Comparison of ENCODE assay signal across 9 cellular contexts in genomic region chr6:41027251-41027650, GRCh38. TPM values are rescaled to one million over a fixed set of nuclear protein-coding genes. Genes with fewer than 3 reads are reported as not detected.
A peak's percentile ranks its signal among the peaks of the same experiment; 100 is the strongest.
DNase-seq lines count a peak whose midpoint lies in the region; ATAC-seq, FAIRE-seq and TF ChIP-seq lines count a peak whose summit lies in the region.
"Had no signal": no experiment of that assay in that cellular context is flagged by ENCODE, and none has a peak within 500 bp of the region (broad histone marks: within the 10 kb centered on the region; RNA-seq: fewer than 3 reads in every experiment).

No MANE protein-coding gene starts in this region.

- no peak for TF ChIP-seq EP300 in H1 (IDR thresholded peaks at IDR 0.05; ENCODE audit: borderline replicate concordance in 1 of 2, low read depth in 2 of 2, low read length in 2 of 2)

- FAIRE-seq in H1 (lab: Jason Lieb, UNC): no peak
- no peak for FAIRE-seq in pancreas (lab: Jason Lieb, UNC)

- ATAC-seq in DND-41 (ENCODE audit: insufficient read depth, low read depth) (peak; percentile 22), pancreas (no peak), HG02623 (IDR thresholded peaks at IDR 0.05; ENCODE audit: unreplicated experiment) (no peak)

- H3K27me3 ChIP-seq in DND-41 (ENCODE audit: insufficient read depth, low read length, poor library complexity) (no peaks in the 10 kb centered on the region), H1 (replicated peaks in 1 of 4; ENCODE audit: control insufficient read depth in 3 of 4, extremely low read depth in 1 of 4, insufficient read depth in 3 of 4, low read length in 3 of 4) (no peaks in the 10 kb centered on the region; a peak in 1 of 7 replicates), pancreas (no peaks in the 10 kb centered on the region)

- H3K27ac ChIP-seq in DND-41 (ENCODE audit: low read length): peak overlapping the region; percentile 98
- no peak overlapping the region for H3K27ac ChIP-seq in H1 (ENCODE audit: low read depth, low read length)
- peak overlapping the region; percentile 83 to 91 (median 86) for H3K27ac ChIP-seq in pancreas

- peak overlapping the region; percentile 98 for H3K9ac ChIP-seq in DND-41 (ENCODE audit: low read depth, low read length)
- peak overlapping the region in 3 of 4 experiments; percentile 16 to 40 (median 34); a peak in 3 of 7 replicates for H3K9ac ChIP-seq in H1 (replicated peaks in 1 of 4; ENCODE audit: extremely low read depth in 1 of 4, low read depth in 3 of 4, low read length in 3 of 4)

- peak overlapping the region; percentile 81; the same call in 1 of the 2 replicates for H3K18ac ChIP-seq in H1 (ENCODE audit: extremely low read depth, low read length)

- peaks cover 7% of the 10 kb centered on the region for H3K23me2 ChIP-seq in H1 (ENCODE audit: low read depth, low read length)

- no peak overlapping the region for H2AK5ac ChIP-seq in H1 (ENCODE audit: low read depth, low read length)

- H3K56ac ChIP-seq in H1 (replicated peaks; ENCODE audit: insufficient read length, low read depth, low read length): no peak overlapping the region

- H3K79me1 ChIP-seq in H1 (ENCODE audit: low read depth, low read length): no peaks in the 10 kb centered on the region

- H3K4me1 ChIP-seq in DND-41 (ENCODE audit: insufficient read depth, low read length) (peaks cover 39% of the 10 kb centered on the region), H1 (replicated peaks in 1 of 4; ENCODE audit: control insufficient read depth in 3 of 4, insufficient read depth in 4 of 4, low read length in 3 of 4) (peaks cover 0 to 11% (median 3%) of the 10 kb centered on the region in 4 experiments; a peak in 5 of 7 replicates), pancreas (peaks cover 5 to 28% (median 6%) of the 10 kb centered on the region in 3 donors)

- no peak overlapping the region for H3K23ac ChIP-seq in H1 (ENCODE audit: insufficient read length)

- no peak overlapping the region for H4K5ac ChIP-seq in H1 (ENCODE audit: insufficient read length, low read depth, low read length)

- H3K9me3 ChIP-seq in DND-41 (ENCODE audit: insufficient read depth, low read length, severe bottlenecking): no peaks in the 10 kb centered on the region
- H3K9me3 ChIP-seq in H1 (ENCODE audit: insufficient read depth in 2 of 2, low read depth in 1 of 2, low read length in 1 of 2): no peaks in the 10 kb centered on the region
- H3K9me3 ChIP-seq in pancreas: no peaks in the 10 kb centered on the region

- H4K8ac ChIP-seq in H1 (ENCODE audit: extremely low read depth, insufficient read depth, low read length): no peak overlapping the region

- H4K91ac ChIP-seq in H1 (replicated peaks; ENCODE audit: insufficient read length, low read length): peak overlapping the region; percentile 29

- H3K4me2 ChIP-seq in DND-41 (ENCODE audit: insufficient read depth, low read length) (peak overlapping the region; percentile 74), H1 (ENCODE audit: insufficient read depth in 1 of 2, low read depth in 2 of 2, low read length in 2 of 2) (peak overlapping the region; percentile 29 to 88)

- H2BK12ac ChIP-seq in H1 (ENCODE audit: low read depth, low read length): no peak overlapping the region

- 25% methylated on average over 5 of the region's 5 CpGs; no CpG with 5 or more reads in 1 of the 2 experiments for WGBS in H1 (ENCODE audit: extremely low coverage in 1 of 2, insufficient coverage in 1 of 2, insufficient read length in 1 of 2, insufficient replicate concordance in 2 of 2, low coverage in 1 of 2, low lambda C conversion rate in 2 of 2, missing lambda C conversion rate in 1 of 2), 2 experiments
- 8 to 16% methylated on average over 5 of the region's 5 CpGs for whole genome bisulfite sequencing in pancreas, 2 donors

- no peak overlapping the region for H3K14ac ChIP-seq in H1 (ENCODE audit: insufficient read length)

- no peak overlapping the region for H3K4ac ChIP-seq in H1 (replicated peaks; ENCODE audit: insufficient read length, low read depth, low read length)

- TF ChIP-seq CTCF in DND-41 (IDR thresholded peaks at IDR 0.05; ENCODE audit: borderline replicate concordance, extremely low read depth, low read length, poor library complexity, severe bottlenecking) (no peak), H1 (IDR thresholded peaks at IDR 0.05; ENCODE audit: control extremely low read depth in 1 of 3, insufficient read depth in 1 of 3, low read depth in 1 of 3, low read length in 3 of 3) (no peak), pancreas (IDR thresholded peaks at IDR 0.05) (no peak)

- TF ChIP-seq RAD21 in H1 (IDR thresholded peaks at IDR 0.05 in 1 of 2, conservative IDR thresholded peaks at IDR 0.05 in 1 of 2; ENCODE audit: low read depth in 2 of 2, low read length in 2 of 2): no peak

- peaks cover 6% of the 10 kb centered on the region; the same call in 1 of the 2 replicates for H3K36me3 ChIP-seq in DND-41 (ENCODE audit: insufficient read depth, low read length)
- no peaks in the 10 kb centered on the region for H3K36me3 ChIP-seq in H1 (ENCODE audit: control insufficient read depth in 2 of 4, insufficient read depth in 4 of 4, low read length in 3 of 4)
- no peaks in the 10 kb centered on the region for H3K36me3 ChIP-seq in pancreas

- CTCF ChIA-PET in H1 (lab: Charles Lee; ENCODE audit: partially characterized antibody): interaction anchor here (0.6 to 11.8 kb wide), 45 partner anchors 9 to 428 kb away, joined by 3 to 199 read pairs (median 5); partner anchors contain the start of genes APOBEC2, TSPO2 and UNC5CL

- no peak overlapping the region for H2BK120ac ChIP-seq in H1 (replicated peaks; ENCODE audit: low read depth, low read length)

- H3K79me2 ChIP-seq in DND-41 (ENCODE audit: insufficient read depth, low read length) (peaks cover 22% of the 10 kb centered on the region), H1 (ENCODE audit: control insufficient read depth in 1 of 2, insufficient read depth in 2 of 2, low read length in 2 of 2) (no peaks in the 10 kb centered on the region)

- H4K20me1 ChIP-seq in DND-41 (ENCODE audit: insufficient read depth, low read length) (no peaks in the 10 kb centered on the region), H1 (replicated peaks in 1 of 2; ENCODE audit: control insufficient read depth in 1 of 2, insufficient read depth in 2 of 2, low read length in 2 of 2) (no peaks in the 10 kb centered on the region)

- peak overlapping the region; percentile 81 for H2AFZ ChIP-seq in DND-41 (ENCODE audit: low read depth, low read length)
- H2AFZ ChIP-seq in H1 (ENCODE audit: low read length): peak overlapping the region; percentile 77

- H3K4me3 ChIP-seq in DND-41 (ENCODE audit: low read depth in 1 of 2, low read length in 2 of 2) (peak overlapping the region; percentile 30 to 65; a peak in 3 of 4 replicates), H1 (ENCODE audit: extremely low read depth in 1 of 4, insufficient read depth in 2 of 4, low read depth in 3 of 4, low read length in 4 of 4) (peak overlapping the region; percentile 30 to 68 (median 57)), pancreas (peak overlapping the region; percentile 3 to 51 (median 40))

- H2BK20ac ChIP-seq in H1 (ENCODE audit: low read length): no peak overlapping the region

- POLR2A ChIA-PET in H1 (lab: Charles Lee; ENCODE audit: partially characterized antibody): interaction anchor here (0.6 to 2.0 kb wide), 15 partner anchors 9 to 1645 kb away, joined by 3 to 9 read pairs (median 4); partner anchors contain the start of genes NFYA, OARD1 and UNC5CL

- DNase-seq in DND-41: peak; percentile 58
- peak; percentile 8 for DNase-seq in NAMALWA (ENCODE audit: low spot score)
- DNase-seq in H1 (ENCODE audit: low read depth in 1 of 2, low spot score in 2 of 2): no peak
- no peak for DNase-seq in pancreas
- DNase-seq in inferior parietal cortex (ENCODE audit: extremely low spot score): no peak
- no peak for DNase-seq in NCI-H226
- DNase-seq in GDM1 (lab: John Stamatoyannopoulos, UW): no peak

- peak overlapping the region; percentile 66; the same call in 1 of the 2 replicates for H2BK5ac ChIP-seq in H1 (ENCODE audit: low read depth, low read length)

- intact Hi-C loops in pancreas (cut with DNase I): loop anchor here in 2 of 3 donors (10.0 kb wide), 1 partner anchor 132 kb away; no protein-coding TSS in a partner anchor

- peak overlapping the region; percentile 32; the same call in 1 of the 2 replicates for H2BK15ac ChIP-seq in H1 (ENCODE audit: low read length)

- TF ChIP-seq POLR2A in H1 (IDR thresholded peaks at IDR 0.05; ENCODE audit: control extremely low read depth in 1 of 2, low read depth in 2 of 2, low read length in 2 of 2): no peak

RNA-seq across cellular contexts. Expression of gene UNC5CL, which starts 11.8 kb away (rescaled TPM):
- total RNA-seq in H1 (2021; fragmentation: NEBNext Ultra II Directional; extraction: Animal tissue kit (Norgen Biotek cat#: 25700)): 1.3 and 1.4 TPM in 2 replicates
- polyA plus RNA-seq in H1 (2011; rRNA removed): 1.7 and 2.3 TPM in 2 replicates
- 2.7 TPM for polyA plus RNA-seq in H1 (2011; cell fraction: cytosol; rRNA removed)
- polyA plus RNA-seq in H1 (2011; cell fraction: nucleus; rRNA removed): 9.9 TPM
- polyA plus RNA-seq in H1 (2012, experiment 1 of 2): 1.8 to 2.6 TPM (median 2.4 TPM) in 4 replicates
- polyA plus RNA-seq in H1 (2012, experiment 2 of 2): 0.72 TPM
- 1.0 TPM for polyA plus RNA-seq in H1 (2013, experiment 1 of 2)
- polyA plus RNA-seq in H1 (2013, experiment 2 of 2): 0.72 TPM
- 0.34 and 1.1 TPM in 2 replicates for polyA minus RNA-seq in H1 (2011; rRNA and poly(A)+ RNA removed)
- polyA minus RNA-seq in H1 (2011; cell fraction: cytosol; rRNA and poly(A)+ RNA removed): 0.95 TPM
- 3.7 TPM for polyA minus RNA-seq in H1 (2011; cell fraction: nucleus; rRNA and poly(A)+ RNA removed)
- total RNA-seq in pancreas: 10 to 100 TPM in 5 of 6 donors, 1 to 10 TPM in 1; 7.2 to 37.6 (median 12.0) TPM
- polyA plus RNA-seq in pancreas: 10 to 100 TPM; 37.0 to 40.6 TPM

RNA-seq across cellular contexts. Expression of gene TSPO2, which starts 15.0 kb away (rescaled TPM):
- total RNA-seq in H1 (2021; fragmentation: NEBNext Ultra II Directional; extraction: Animal tissue kit (Norgen Biotek cat#: 25700)): not detected in 2 replicates
- polyA plus RNA-seq in H1 (2011; rRNA removed) (not detected in 2 replicates), pancreas (under 1 TPM; 0.12 to 0.42 TPM)
- polyA plus RNA-seq in H1 (2011; cell fraction: cytosol; rRNA removed): not detected
- not detected for polyA plus RNA-seq in H1 (2011; cell fraction: nucleus; rRNA removed)
- polyA plus RNA-seq in H1 (2012, experiment 1 of 2): 0.31 TPM in 1 of 4 replicates, not detected in the others
- not detected for polyA plus RNA-seq in H1 (2012, experiment 2 of 2)
- not detected for polyA plus RNA-seq in H1 (2013, experiment 1 of 2)
- not detected for polyA plus RNA-seq in H1 (2013, experiment 2 of 2)
- polyA minus RNA-seq in H1 (2011; rRNA and poly(A)+ RNA removed): not detected in 2 replicates
- polyA minus RNA-seq in H1 (2011; cell fraction: cytosol; rRNA and poly(A)+ RNA removed): not detected
- not detected for polyA minus RNA-seq in H1 (2011; cell fraction: nucleus; rRNA and poly(A)+ RNA removed)
- total RNA-seq in pancreas: under 1 TPM in 1 of 6 donors, not detected in 5; 0.28 TPM
- total RNA-seq: lung microvascular endothelial cell had no signal

RNA-seq across cellular contexts. Expression of gene APOBEC2, which starts 25.8 kb away (rescaled TPM):
- total RNA-seq in H1 (2021; fragmentation: NEBNext Ultra II Directional; extraction: Animal tissue kit (Norgen Biotek cat#: 25700)): not detected in 2 replicates
- polyA plus RNA-seq in H1 (2011; rRNA removed): not detected in 2 replicates
- not detected for polyA plus RNA-seq in H1 (2011; cell fraction: cytosol; rRNA removed)
- not detected for polyA plus RNA-seq in H1 (2011; cell fraction: nucleus; rRNA removed)
- 0.21 to 0.53 TPM (median 0.42 TPM) in 3 of 4 replicates, not detected in the other for polyA plus RNA-seq in H1 (2012, experiment 1 of 2)
- not detected for polyA plus RNA-seq in H1 (2012, experiment 2 of 2)
- not detected for polyA plus RNA-seq in H1 (2013, experiment 1 of 2)
- not detected for polyA plus RNA-seq in H1 (2013, experiment 2 of 2)
- polyA minus RNA-seq in H1 (2011; rRNA and poly(A)+ RNA removed): not detected in 2 replicates
- not detected for polyA minus RNA-seq in H1 (2011; cell fraction: cytosol; rRNA and poly(A)+ RNA removed)
- not detected for polyA minus RNA-seq in H1 (2011; cell fraction: nucleus; rRNA and poly(A)+ RNA removed)
- 10 to 100 TPM in 1 of 6 donors, 1 to 10 TPM in 5; 2.7 to 13.2 (median 8.6) TPM for total RNA-seq in pancreas
- polyA plus RNA-seq in pancreas: 10 to 100 TPM in 1 of 2 donors, 1 to 10 TPM in 1; 6.6 to 29.6 TPM
- total RNA-seq: lung microvascular endothelial cell had no signal

RNA-seq across cellular contexts. Expression of gene OARD1, which starts 44.9 kb away (rescaled TPM):
- total RNA-seq in H1 (2021; fragmentation: NEBNext Ultra II Directional; extraction: Animal tissue kit (Norgen Biotek cat#: 25700)): 35.1 and 35.8 TPM in 2 replicates
- polyA plus RNA-seq in H1 (2011; rRNA removed) (10.0 and 16.8 TPM in 2 replicates), pancreas (10 to 100 TPM; 21.1 to 30.9 TPM)
- 23.6 TPM for polyA plus RNA-seq in H1 (2011; cell fraction: cytosol; rRNA removed)
- polyA plus RNA-seq in H1 (2011; cell fraction: nucleus; rRNA removed): 17.7 TPM
- polyA plus RNA-seq in H1 (2012, experiment 1 of 2): 39.9 to 57.0 TPM (median 45.3 TPM) in 4 replicates
- polyA plus RNA-seq in H1 (2012, experiment 2 of 2): 14.5 TPM
- 39.3 TPM for polyA plus RNA-seq in H1 (2013, experiment 1 of 2)
- 38.0 TPM for polyA plus RNA-seq in H1 (2013, experiment 2 of 2)
- 12.1 and 14.3 TPM in 2 replicates for polyA minus RNA-seq in H1 (2011; rRNA and poly(A)+ RNA removed)
- polyA minus RNA-seq in H1 (2011; cell fraction: cytosol; rRNA and poly(A)+ RNA removed): 6.8 TPM
- 31.0 TPM for polyA minus RNA-seq in H1 (2011; cell fraction: nucleus; rRNA and poly(A)+ RNA removed)
- 10 to 100 TPM; 16.0 to 26.9 (median 20.6) TPM for total RNA-seq in pancreas

RNA-seq across cellular contexts. Expression of gene NFYA, which starts 45.5 kb away (rescaled TPM):
- 33.7 and 35.5 TPM in 2 replicates for total RNA-seq in H1 (2021; fragmentation: NEBNext Ultra II Directional; extraction: Animal tissue kit (Norgen Biotek cat#: 25700))
- polyA plus RNA-seq in H1 (2011; rRNA removed) (19.7 and 19.8 TPM in 2 replicates), pancreas (10 to 100 TPM in 1 of 2 donors, 1 to 10 TPM in 1; 5.4 to 10.6 TPM)
- polyA plus RNA-seq in H1 (2011; cell fraction: cytosol; rRNA removed): 16.0 TPM
- 31.4 TPM for polyA plus RNA-seq in H1 (2011; cell fraction: nucleus; rRNA removed)
- polyA plus RNA-seq in H1 (2012, experiment 1 of 2): 28.7 to 39.9 TPM (median 32.2 TPM) in 4 replicates
- 2.5 TPM for polyA plus RNA-seq in H1 (2012, experiment 2 of 2)
- 16.5 TPM for polyA plus RNA-seq in H1 (2013, experiment 1 of 2)
- polyA plus RNA-seq in H1 (2013, experiment 2 of 2): 17.7 TPM
- polyA minus RNA-seq in H1 (2011; rRNA and poly(A)+ RNA removed): 82.8 and 113 TPM in 2 replicates
- 29.5 TPM for polyA minus RNA-seq in H1 (2011; cell fraction: cytosol; rRNA and poly(A)+ RNA removed)
- polyA minus RNA-seq in H1 (2011; cell fraction: nucleus; rRNA and poly(A)+ RNA removed): 37.6 TPM
- total RNA-seq in pancreas: 10 to 100 TPM in 2 of 6 donors, 1 to 10 TPM in 4; 5.9 to 14.1 (median 7.8) TPM

Comparison
In these comparisons a context has a peak if more than half of its experiments do, and no peak if none do; other contexts are left out.
1. DNase-seq: peak in DND-41 (single experiment) and NAMALWA (single experiment); none in H1 (0 of 2), pancreas (0 of 6), inferior parietal cortex (single experiment), NCI-H226 (single experiment) and GDM1 (single experiment).
2. Peak in every context shown above with its lines, with median percentiles within 50 percentile points of each other: H3K4me3 ChIP-seq.